Comparison of ENCODE assay signal across 23 cellular contexts in genomic region chr12:115763376-115763775, GRCh38.
A peak's percentile ranks its signal among the peaks of the same experiment; 100 is the strongest.
DNase-seq lines count a peak whose midpoint lies in the region; ATAC-seq and TF ChIP-seq lines count a peak whose summit lies in the region.
"Had no signal": no experiment of that assay in that cellular context is flagged by ENCODE, and none has a peak within 500 bp of the region (broad histone marks: within the 10 kb centered on the region; RNA-seq: fewer than 3 reads in every experiment).

No MANE protein-coding gene starts in this region.

- TF ChIP-seq CTCF in fibroblast of mammary gland (conservative IDR thresholded peaks at IDR 0.05; ENCODE audit: control insufficient read depth, insufficient read depth, low read depth, low read length), result no peak

- ATAC-seq in GM18511 (IDR thresholded peaks at IDR 0.05; ENCODE audit: unreplicated experiment), result no peak
- ATAC-seq: HCT116, T-helper 17 cell had no signal

- H3K4me3 ChIP-seq in fibroblast of mammary gland (ENCODE audit: control insufficient read depth, low read depth, low read length) (no peak overlapping the region), H7 (ENCODE audit: insufficient read depth, low read depth, low read length) (no peak overlapping the region)
- H3K4me3 ChIP-seq: BLaER1, Peyer's patch, SK-N-MC, spleen, tibial nerve had no signal

- no peaks in the 10 kb centered on the region for H3K36me3 ChIP-seq in H7 (replicated peaks; ENCODE audit: control insufficient read depth, insufficient read depth, low read length)
- H3K36me3 ChIP-seq: BLaER1, Peyer's patch, spleen, tibial nerve had no signal

- H3K27me3 ChIP-seq in H7 (ENCODE audit: control insufficient read depth, insufficient read depth, low read length), result no peaks in the 10 kb centered on the region
- H3K27me3 ChIP-seq: BLaER1, Peyer's patch, tibial nerve had no signal

- peak; percentile 32 for DNase-seq in NCI-H748 (lab: John Stamatoyannopoulos, UW; ENCODE audit: unreplicated experiment)
- no peak for DNase-seq in NCI-H748 treated with DMSO at 0.1 percent for 48 hours (lab: John Stamatoyannopoulos, UW)
- peak; percentile 33 for DNase-seq in NCI-H1105 treated with DMSO at 0.1 percent for 48 hours (lab: John Stamatoyannopoulos, UW)
- peak; percentile 44 for DNase-seq in fibroblast of mammary gland (ENCODE audit: low read depth)
- peak; percentile 59 for DNase-seq in ureter (ENCODE audit: low spot score)
- no peak for DNase-seq in H7
- DNase-seq in activated CD4-positive, alpha-beta T cell treated with anti-CD3 and anti-CD28 coated beads, Interleukin-2, amount 50 U/mL, for 1 hour, result no peak
- DNase-seq: 8988T; activated CD4-positive, alpha-beta T cell treated with anti-CD3 and anti-CD28 coated beads for 48 hours; activated naive CD4-positive, alpha-beta T cell treated with anti-CD3 and anti-CD28 coated beads, Interleukin-2, amount 50 U/mL, for 16 hours; erythroblast; mesenchymal stem cell; NCI-H2029 treated with DMSO at 0.1 percent for 48 hours; NCI-H446; Peyer's patch; spleen; stimulated activated CD4-positive, alpha-beta T cell treated with anti-CD3 and anti-CD28 coated beads, Interleukin-4, amount 100 ng/mL, for 4 hours; T-helper 17 cell had no signal

Comparison
In these comparisons a context has a peak if more than half of its experiments do, and no peak if none do; other contexts are left out.
1. DNase-seq: peak in NCI-H748 (single experiment), NCI-H1105 treated with DMSO at 0.1 percent for 48 hours (single experiment), fibroblast of mammary gland (single experiment) and ureter (single experiment); none in NCI-H748 treated with DMSO at 0.1 percent for 48 hours (single experiment), H7 (single experiment) and activated CD4-positive, alpha-beta T cell treated with anti-CD3 and anti-CD28 coated beads, Interleukin-2, amount 50 U/mL, for 1 hour (single experiment).